ENCODE assay signal across 21 cellular contexts in genomic region chr4:41466249-41466648, GRCh38.
A peak's percentile ranks its signal among the peaks of the same experiment; 100 is the strongest.
DNase-seq lines count a peak whose midpoint lies in the region; ATAC-seq and TF ChIP-seq lines count a peak whose summit lies in the region.
"Had no signal": no experiment of that assay in that cellular context is flagged by ENCODE, and none has a peak within 500 bp of the region (broad histone marks: within the 10 kb centered on the region; RNA-seq: fewer than 3 reads in every experiment).

No MANE protein-coding gene starts in this region.

- peaks cover 42% of the 10 kb centered on the region for H3K4me1 ChIP-seq in BE2C

- no peak for TF ChIP-seq CTCF in BE2C (IDR thresholded peaks at IDR 0.05; ENCODE audit: low read depth, low read length)
- no peak for TF ChIP-seq CTCF in dorsolateral prefrontal cortex (IDR thresholded peaks at IDR 0.05 in 54 of 56, conservative IDR thresholded peaks at IDR 0.05 in 2 of 56; ENCODE audit: low read depth in 1 of 56, partially characterized antibody in 56 of 56)

- no peaks in the 10 kb centered on the region for H3K27me3 ChIP-seq in BE2C
- H3K27me3 ChIP-seq in dorsolateral prefrontal cortex: no peaks in the 10 kb centered on the region

- DNase-seq in BE2C: peak; percentile 57
- peak; percentile 68 for DNase-seq in SK-N-DZ (ENCODE audit: low spot score)
- DNase-seq in dorsolateral prefrontal cortex: no peak
- DNase-seq in activated CD8-positive, alpha-beta memory T cell treated with anti-CD3 and anti-CD28 coated beads for 24 hours: no peak
- DNase-seq: 8988T; ACHN; AML-193; CD4-positive, alpha-beta T cell; CD8-positive, alpha-beta memory T cell; DMS 273 treated with DMSO at 0.1 percent for 48 hours; DMS79; EL; GDM1; GM23248; H7; HCEC 1CT had no signal

- peak overlapping the region in 46 of 59 donors; percentile 1 to 79 (median 51) for H3K27ac ChIP-seq in dorsolateral prefrontal cortex
- H3K27ac ChIP-seq: A549, GM23248 had no signal

- no peaks in the 10 kb centered on the region for H3K9me3 ChIP-seq in BE2C
- H3K9me3 ChIP-seq: A549 had no signal

- ATAC-seq in SK-N-SH treated with all-trans-retinoic acid at 6 μM for 48 hours: no peak
- no peak for ATAC-seq in HG03432 (IDR thresholded peaks at IDR 0.05; ENCODE audit: unreplicated experiment)
- ATAC-seq in GM18873 (IDR thresholded peaks at IDR 0.05; ENCODE audit: low FRiP score, unreplicated experiment): no peak
- ATAC-seq: A549, GM12878 had no signal

- intact Hi-C loops in dorsolateral prefrontal cortex (cut with DNase I): no loop called here

- no peak overlapping the region for H3K4me3 ChIP-seq in BE2C (ENCODE audit: low read depth, low read length)
- no peak overlapping the region for H3K4me3 ChIP-seq in dorsolateral prefrontal cortex
- H3K4me3 ChIP-seq: A549, GM12878, GM23248 had no signal

- H3K36me3 ChIP-seq in BE2C: peaks cover 8% of the 10 kb centered on the region; the same call in 1 of the 2 replicates

TF ChIP-seq in SK-N-SH treated with all-trans-retinoic acid at 6 μM for 48 hours, 23 proteins besides CTCF, POLR2A, EP300 and RAD21:
- TF ChIP-seq ZFP3 (CRISPR knock-in tag; IDR thresholded peaks at IDR 0.05) (peak; percentile 45; the same call in 1 of the 2 replicates), BACH2 (CRISPR knock-in tag; IDR thresholded peaks at IDR 0.05; ENCODE audit: borderline replicate concordance) (no peak), PPARA (CRISPR knock-in tag; IDR thresholded peaks at IDR 0.05; ENCODE audit: borderline replicate concordance) (no peak), PATZ1 (CRISPR knock-in tag; IDR thresholded peaks at IDR 0.05; ENCODE audit: borderline replicate concordance) (no peak), ARNTL (CRISPR knock-in tag; IDR thresholded peaks at IDR 0.05; ENCODE audit: borderline replicate concordance, low read depth) (no peak), ZFP30 (CRISPR knock-in tag; IDR thresholded peaks at IDR 0.05) (peak; percentile 59), GLIS3 (CRISPR knock-in tag; IDR thresholded peaks at IDR 0.05) (no peak), CREB5 (CRISPR knock-in tag; IDR thresholded peaks at IDR 0.05; ENCODE audit: low read depth) (no peak), ZC3H10 (CRISPR knock-in tag; IDR thresholded peaks at IDR 0.05) (no peak), SNAI2 (CRISPR knock-in tag; IDR thresholded peaks at IDR 0.05) (0 out of 2 replicates have a peak, but pooled peaks have one; percentile 55), OSR1 (CRISPR knock-in tag; IDR thresholded peaks at IDR 0.05) (no peak), RARB (CRISPR knock-in tag; IDR thresholded peaks at IDR 0.05) (no peak), POU6F1 (CRISPR knock-in tag; IDR thresholded peaks at IDR 0.05; ENCODE audit: borderline replicate concordance, low read depth) (no peak), ISL1 (CRISPR knock-in tag; IDR thresholded peaks at IDR 0.05) (peak; percentile 84), ZNF70 (CRISPR knock-in tag; IDR thresholded peaks at IDR 0.05) (peak; percentile 18; the same call in 1 of the 2 replicates), ZNF565 (CRISPR knock-in tag; conservative IDR thresholded peaks at IDR 0.05; ENCODE audit: low read depth) (no peak), TOX (CRISPR knock-in tag; IDR thresholded peaks at IDR 0.05; ENCODE audit: borderline replicate concordance) (no peak), CSRNP3 (CRISPR knock-in tag; IDR thresholded peaks at IDR 0.05) (no peak), ESRRG (CRISPR knock-in tag; IDR thresholded peaks at IDR 0.05) (no peak), TCF4 (CRISPR knock-in tag; IDR thresholded peaks at IDR 0.05; ENCODE audit: borderline replicate concordance) (peak; percentile 76), CSDC2 (CRISPR knock-in tag; IDR thresholded peaks at IDR 0.05) (no peak), ZNF8 (CRISPR knock-in tag; IDR thresholded peaks at IDR 0.05) (peak; percentile 17; the same call in 1 of the 2 replicates), TSHZ2 (CRISPR knock-in tag; IDR thresholded peaks at IDR 0.05) (0 out of 2 replicates have a peak, but pooled peaks have one; percentile 43)

Comparison
In these comparisons a context has a peak if more than half of its experiments do, and no peak if none do; other contexts are left out.
1. DNase-seq: peak in BE2C (single experiment) and SK-N-DZ (single experiment); none in dorsolateral prefrontal cortex (0 of 10) and activated CD8-positive, alpha-beta memory T cell treated with anti-CD3 and anti-CD28 coated beads for 24 hours (single experiment).